In genomic region chr22:49826603-49827306, GRCh38 we compare ENCODE assay signal across 8 cellular contexts. TPM values are rescaled to one million over a fixed set of nuclear protein-coding genes. Genes with fewer than 3 reads are reported as not detected.
A peak's percentile ranks its signal among the peaks of the same experiment; 100 is the strongest.
DNase-seq lines count a peak whose midpoint lies in the region; ATAC-seq, FAIRE-seq and TF ChIP-seq lines count a peak whose summit lies in the region.

No MANE protein-coding gene starts in this region.

- TF ChIP-seq RAD21 in A549 (conservative IDR thresholded peaks at IDR 0.05 in 1 of 2, IDR thresholded peaks at IDR 0.05 in 1 of 2), result no peak

- TF ChIP-seq CTCF in A549 (IDR thresholded peaks at IDR 0.05) (no peak), thyroid gland (IDR thresholded peaks at IDR 0.05) (no peak)

- whole genome bisulfite sequencing in A549 (ENCODE audit: missing lambda C conversion rate), result no CpG with 5 or more reads among the region's 92 CpGs
- WGBS in thyroid gland, 2 donors, result 0% methylated on average over 30 of the region's 92 CpGs; no CpG with 5 or more reads in 1 of the 2 donors

- peak overlapping the region; percentile 91 for H3K4me3 Mint-ChIP-seq in T-helper 1 cell treated with Interleukin-12 subunit alpha and Interleukin-12 subunit beta and Interleukin-4 antibody, amounts not matched to agents 30 μg/mL and 1 μg/mL, for 36 hours
- peak overlapping the region; percentile 87 for H3K4me3 Mint-ChIP-seq in memory B cell

- peak overlapping the region; percentile 82 for H3K4me3 ChIP-seq in A549
- peak overlapping the region; percentile 79 to 80 for H3K4me3 ChIP-seq in duodenal mucosa (ENCODE audit: low read depth in 1 of 2, low read length in 2 of 2)
- H3K4me3 ChIP-seq in thyroid gland (replicated peaks in 1 of 3), result peak overlapping the region; percentile 64 to 89 (median 75)

- POLR2A ChIA-PET in A549 (lab: Yijun Ruan, JAX), result no interaction called here

- peaks cover 11 to 21% of the 10 kb centered on the region in 2 donors for H3K36me3 ChIP-seq in duodenal mucosa (ENCODE audit: control insufficient read depth in 1 of 2, insufficient read depth in 2 of 2, low read length in 2 of 2)
- peaks cover 13 to 20% of the 10 kb centered on the region in 2 donors for H3K36me3 ChIP-seq in thyroid gland

- peak overlapping the region; percentile 91 to 100 for H3K27ac ChIP-seq in A549
- peak overlapping the region; percentile 62 for H3K27ac ChIP-seq in duodenal mucosa (ENCODE audit: low read depth, low read length)
- peak overlapping the region; percentile 20 to 82 (median 82) for H3K27ac ChIP-seq in thyroid gland

- ATAC-seq in A549, result peak; percentile 25 to 57; a peak in 5 of 6 replicates
- peak; percentile 22 for ATAC-seq in GM18868 (IDR thresholded peaks at IDR 0.05; ENCODE audit: unreplicated experiment)
- ATAC-seq in memory B cell (ENCODE audit: low read depth), result peak; percentile 28
- ATAC-seq in GM21447 (IDR thresholded peaks at IDR 0.05; ENCODE audit: unreplicated experiment), result no peak

- TF ChIP-seq POLR2A in A549 (IDR thresholded peaks at IDR 0.05; ENCODE audit: low read length) (no peak), thyroid gland (IDR thresholded peaks at IDR 0.05) (peak in 1 of 2 donors; percentile 10)

- peaks cover 3% of the 10 kb centered on the region for H3K27me3 Mint-ChIP-seq in T-helper 1 cell treated with Interleukin-12 subunit alpha and Interleukin-12 subunit beta and Interleukin-4 antibody, amounts not matched to agents 30 μg/mL and 1 μg/mL, for 36 hours (ENCODE audit: low read depth)
- H3K27me3 Mint-ChIP-seq in memory B cell, result no peaks in the 10 kb centered on the region

- DNase-seq in A549 (ENCODE audit: low read depth in 1 of 2, low spot score in 1 of 2) (no peak), memory B cell (ENCODE audit: low spot score in 2 of 2) (peak; percentile 42 to 61), thyroid gland (peak; percentile 48 to 63), HuH-7.5 (ENCODE audit: low spot score) (no peak)

- H3K4me2 ChIP-seq in A549, result peak overlapping the region; percentile 98

- H3K9me3 ChIP-seq in A549, result no peaks in the 10 kb centered on the region
- H3K9me3 ChIP-seq in duodenal mucosa (ENCODE audit: control insufficient read depth in 1 of 2, low read length in 2 of 2), result no peaks in the 10 kb centered on the region
- no peaks in the 10 kb centered on the region for H3K9me3 ChIP-seq in thyroid gland

- H3K9me3 Mint-ChIP-seq in T-helper 1 cell treated with Interleukin-12 subunit alpha and Interleukin-12 subunit beta and Interleukin-4 antibody, amounts not matched to agents 30 μg/mL and 1 μg/mL, for 36 hours, result no peaks in the 10 kb centered on the region
- no peaks in the 10 kb centered on the region for H3K9me3 Mint-ChIP-seq in memory B cell

- peak overlapping the region; percentile 79 to 84 for H3K9ac ChIP-seq in duodenal mucosa (ENCODE audit: low read depth in 1 of 2, low read length in 2 of 2)

- H3K36me3 Mint-ChIP-seq in T-helper 1 cell treated with Interleukin-12 subunit alpha and Interleukin-12 subunit beta and Interleukin-4 antibody, amounts not matched to agents 30 μg/mL and 1 μg/mL, for 36 hours (ENCODE audit: low read depth), result peaks cover 30% of the 10 kb centered on the region
- H3K36me3 Mint-ChIP-seq in memory B cell, result peaks cover 19% of the 10 kb centered on the region

- intact Hi-C loops in thyroid gland (cut with DNase I), result no loop called here

- no peak for FAIRE-seq in A549 (lab: Jason Lieb, UNC)

- H3K27me3 ChIP-seq in duodenal mucosa (ENCODE audit: control insufficient read depth in 1 of 2, insufficient read depth in 2 of 2, low read length in 2 of 2) (no peaks in the 10 kb centered on the region), thyroid gland (no peaks in the 10 kb centered on the region)

- peaks cover 18% of the 10 kb centered on the region for H3K4me1 ChIP-seq in A549
- peaks cover 18 to 23% of the 10 kb centered on the region in 2 donors for H3K4me1 ChIP-seq in duodenal mucosa (ENCODE audit: control insufficient read depth in 1 of 2, insufficient read depth in 2 of 2, low read length in 2 of 2)
- H3K4me1 ChIP-seq in thyroid gland, result peaks cover 20 to 27% of the 10 kb centered on the region in 2 donors

- peaks cover 39% of the 10 kb centered on the region for H3K4me1 Mint-ChIP-seq in T-helper 1 cell treated with Interleukin-12 subunit alpha and Interleukin-12 subunit beta and Interleukin-4 antibody, amounts not matched to agents 30 μg/mL and 1 μg/mL, for 36 hours (ENCODE audit: low read depth)
- peaks cover 37% of the 10 kb centered on the region for H3K4me1 Mint-ChIP-seq in memory B cell

- no peak for TF ChIP-seq EP300 in A549 (IDR thresholded peaks at IDR 0.05)

- CTCF ChIA-PET in A549 (lab: Yijun Ruan, JAX), result no interaction called here

- H3K27ac Mint-ChIP-seq in T-helper 1 cell treated with Interleukin-12 subunit alpha and Interleukin-12 subunit beta and Interleukin-4 antibody, amounts not matched to agents 30 μg/mL and 1 μg/mL, for 36 hours, result peak overlapping the region; percentile 89
- peak overlapping the region; percentile 82 for H3K27ac Mint-ChIP-seq in memory B cell

TF ChIP-seq in A549, 52 proteins besides CTCF, POLR2A, EP300 and RAD21:
- TF ChIP-seq PHF8 (IDR thresholded peaks at IDR 0.05; ENCODE audit: borderline replicate concordance, low read depth) (peak; percentile 74), CBX8 (IDR thresholded peaks at IDR 0.05) (no peak), TP53 (CRISPR knock-in tag; IDR thresholded peaks at IDR 0.05) (no peak), KDM5A (IDR thresholded peaks at IDR 0.05) (no peak), MAX (IDR thresholded peaks at IDR 0.05) (peak; percentile 10; the same call in 1 of the 2 replicates), CHD4 (IDR thresholded peaks at IDR 0.05; ENCODE audit: borderline replicate concordance) (no peak), CEBPB (IDR thresholded peaks at IDR 0.05) (no peak), EHF (CRISPR knock-in tag; IDR thresholded peaks at IDR 0.05) (no peak), HOXB13 (CRISPR knock-in tag; IDR thresholded peaks at IDR 0.05; ENCODE audit: low read depth) (no peak)

RNA-seq across cellular contexts. Expression of gene BRD1, which starts 0.9 kb away (rescaled TPM):
- polyA plus RNA-seq in A549 (2011; rRNA removed) (3.7 and 4.8 TPM in 2 replicates), A549 (2017; fragmentation: RNase III; extraction: RNeasy Plus Mini Kit Qiagen cat#74134 plus additional on column Dnase treatment) (11.4 to 11.7 TPM (median 11.5 TPM) in 3 replicates)
- 7.0 and 7.1 TPM in 2 replicates for polyA plus RNA-seq in A549 (2012; cell fraction: cytosol; rRNA removed)
- polyA plus RNA-seq in A549 (2012; cell fraction: nucleus; rRNA removed), result 21.6 and 26.4 TPM in 2 replicates
- polyA minus RNA-seq in A549 (2011; rRNA and poly(A)+ RNA removed), result 3.4 and 5.5 TPM in 2 replicates
- total RNA-seq in thyroid gland, result 10 to 100 TPM; 32.2 to 51.8 (median 41.6) TPM

RNA-seq across cellular contexts. Expression of gene ZBED4, which starts 26.9 kb away (rescaled TPM):
- polyA plus RNA-seq in A549 (2011; rRNA removed) (8.6 and 12.3 TPM in 2 replicates), A549 (2017; fragmentation: RNase III; extraction: RNeasy Plus Mini Kit Qiagen cat#74134 plus additional on column Dnase treatment) (8.5 to 9.5 TPM (median 8.9 TPM) in 3 replicates)
- polyA plus RNA-seq in A549 (2012; cell fraction: cytosol; rRNA removed), result 7.4 and 9.0 TPM in 2 replicates
- 11.1 and 11.7 TPM in 2 replicates for polyA plus RNA-seq in A549 (2012; cell fraction: nucleus; rRNA removed)
- 10.9 and 14.4 TPM in 2 replicates for polyA minus RNA-seq in A549 (2011; rRNA and poly(A)+ RNA removed)
- 10 to 100 TPM in 3 of 4 donors, 1 to 10 TPM in 1; 9.4 to 15.8 (median 10.1) TPM for total RNA-seq in thyroid gland

Comparison
In these comparisons a context has a peak if more than half of its experiments do, and no peak if none do; other contexts are left out.
1. DNase-seq: peak in memory B cell (2 of 2) and thyroid gland (2 of 2); none in A549 (0 of 2) and HuH-7.5 (single experiment).
2. Peak in every context shown above with its lines, with median percentiles within 50 percentile points of each other: H3K27ac ChIP-seq and H3K4me3 ChIP-seq.